14 cellular contexts compared by ENCODE assay signal in the genomic region with DNA sequence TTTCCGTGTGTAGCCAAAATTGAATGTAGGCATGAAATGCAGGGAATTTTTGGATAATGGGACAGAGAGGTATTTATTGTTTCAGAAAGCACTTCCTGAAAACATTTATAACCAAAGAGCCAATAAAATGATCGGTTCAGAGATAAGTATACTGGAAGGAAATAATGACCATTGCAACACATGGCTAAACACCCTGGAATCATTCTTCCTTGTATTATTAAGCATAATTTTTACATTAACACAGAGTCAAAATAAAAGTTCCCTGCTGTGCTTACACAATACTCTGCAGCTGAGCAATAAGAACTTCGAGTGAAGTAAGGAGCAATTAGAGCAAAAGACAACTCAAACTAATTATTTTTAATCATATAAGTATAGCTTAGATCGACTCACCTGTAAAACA.
DNase-seq lines count a peak whose midpoint lies in the region; ATAC-seq and TF ChIP-seq lines count a peak whose summit lies in the region.
"Had no signal": no experiment of that assay in that cellular context is flagged by ENCODE, and none has a peak within 500 bp of the region (broad histone marks: within the 10 kb centered on the region; RNA-seq: fewer than 3 reads in every experiment).

No MANE protein-coding gene starts in this region.

- no peaks in the 10 kb centered on the region for H3K36me3 ChIP-seq in smooth muscle cell (ENCODE audit: low read depth)

- peaks cover 48% of the 10 kb centered on the region for H3F3A ChIP-seq in smooth muscle cell (ENCODE audit: low read depth)

- H3K27me3 ChIP-seq in smooth muscle cell (ENCODE audit: low read depth): no peaks in the 10 kb centered on the region

- H3K27ac Mint-ChIP-seq in activated naive CD4-positive, alpha-beta T cell treated with anti-CD3 and anti-CD28 coated beads, Interleukin-2, amount 10 ng/mL, durations not matched to agents 7 days and 5 days: no peak overlapping the region
- H3K27ac Mint-ChIP-seq: activated T-helper 17 cell treated with anti-CD3 and anti-CD28 coated beads, Interleukin-2, amount 50 U/mL, for 72 hours; natural killer cell had no signal

- H2AFZ ChIP-seq in smooth muscle cell (ENCODE audit: low read depth): no peak overlapping the region

- H3K27ac ChIP-seq in smooth muscle cell (ENCODE audit: low read depth): peak overlapping the region; percentile 95

- H3K9ac ChIP-seq in smooth muscle cell (ENCODE audit: low read depth): peak overlapping the region; percentile 67

- H3K9me3 Mint-ChIP-seq in activated naive CD4-positive, alpha-beta T cell treated with anti-CD3 and anti-CD28 coated beads, Interleukin-2, amount 10 ng/mL, durations not matched to agents 7 days and 5 days: peaks cover 11% of the 10 kb centered on the region

- DNase-seq in NCI-H146 (lab: John Stamatoyannopoulos, UW) (peak; percentile 17), NCI-H146 treated with DMSO at 0.1 percent for 48 hours (lab: John Stamatoyannopoulos, UW; ENCODE audit: unreplicated experiment) (no peak), OCI-M1 (lab: John Stamatoyannopoulos, UW) (peak; percentile 29), fibroblast of peridontal ligament (ENCODE audit: extremely low read depth) (peak; percentile 35), smooth muscle cell (lab: John Stamatoyannopoulos, UW; ENCODE audit: unreplicated experiment) (no peak), midbrain (lab: John Stamatoyannopoulos, UW) (no peak)
- DNase-seq in activated naive CD4-positive, alpha-beta T cell treated with anti-CD3 and anti-CD28 coated beads, Interleukin-2, amount 10 ng/mL, durations not matched to agents 7 days and 5 days: no peak
- DNase-seq: caudate nucleus, natural killer cell, NCI-H1417 treated with DMSO at 0.1 percent for 48 hours, NCI-H82, substantia nigra had no signal

- no peaks in the 10 kb centered on the region for H3K9me3 ChIP-seq in smooth muscle cell (replicated peaks; ENCODE audit: low read depth)

- H3K4me1 ChIP-seq in smooth muscle cell (ENCODE audit: low read depth): peaks cover 9% of the 10 kb centered on the region

- no peaks in the 10 kb centered on the region for H3K79me2 ChIP-seq in smooth muscle cell (ENCODE audit: low read depth)

- no peaks in the 10 kb centered on the region for H3K4me1 Mint-ChIP-seq in activated naive CD4-positive, alpha-beta T cell treated with anti-CD3 and anti-CD28 coated beads, Interleukin-2, amount 10 ng/mL, durations not matched to agents 7 days and 5 days
- H3K4me1 Mint-ChIP-seq: activated T-helper 17 cell treated with anti-CD3 and anti-CD28 coated beads, Interleukin-2, amount 50 U/mL, for 72 hours; natural killer cell had no signal

- CTCF ChIA-PET in activated naive CD4-positive, alpha-beta T cell treated with anti-CD3 and anti-CD28 coated beads, Interleukin-2, amount 10 ng/mL, durations not matched to agents 7 days and 5 days (lab: Charles Lee): no interaction called here

- no peak for ATAC-seq in GM19023 (IDR thresholded peaks at IDR 0.05; ENCODE audit: unreplicated experiment)
- ATAC-seq: activated T-helper 17 cell treated with anti-CD3 and anti-CD28 coated beads, Interleukin-2, amount 50 U/mL, for 72 hours; natural killer cell had no signal

- TF ChIP-seq CTCF in smooth muscle cell (IDR thresholded peaks at IDR 0.05; ENCODE audit: borderline replicate concordance, insufficient read depth, poor library complexity, severe bottlenecking): no peak

- peak overlapping the region; percentile 8 for H3K4me3 ChIP-seq in smooth muscle cell

- H4K20me1 ChIP-seq in smooth muscle cell (ENCODE audit: low read depth): no peaks in the 10 kb centered on the region

- WGBS in smooth muscle cell (ENCODE audit: low lambda C conversion rate): 54% methylated on average over 4 of the region's 4 CpGs

- no peak overlapping the region for H3K4me3 Mint-ChIP-seq in activated naive CD4-positive, alpha-beta T cell treated with anti-CD3 and anti-CD28 coated beads, Interleukin-2, amount 10 ng/mL, durations not matched to agents 7 days and 5 days
- H3K4me3 Mint-ChIP-seq: activated T-helper 17 cell treated with anti-CD3 and anti-CD28 coated beads, Interleukin-2, amount 50 U/mL, for 72 hours; natural killer cell had no signal

- no peaks in the 10 kb centered on the region for H3K36me3 Mint-ChIP-seq in activated naive CD4-positive, alpha-beta T cell treated with anti-CD3 and anti-CD28 coated beads, Interleukin-2, amount 10 ng/mL, durations not matched to agents 7 days and 5 days
- H3K36me3 Mint-ChIP-seq: natural killer cell had no signal

- peak overlapping the region; percentile 77 for H3K4me2 ChIP-seq in smooth muscle cell

- no peaks in the 10 kb centered on the region for H3K27me3 Mint-ChIP-seq in activated naive CD4-positive, alpha-beta T cell treated with anti-CD3 and anti-CD28 coated beads, Interleukin-2, amount 10 ng/mL, durations not matched to agents 7 days and 5 days
- H3K27me3 Mint-ChIP-seq: activated T-helper 17 cell treated with anti-CD3 and anti-CD28 coated beads, Interleukin-2, amount 50 U/mL, for 72 hours had no signal

Comparison
In these comparisons a context has a peak if more than half of its experiments do, and no peak if none do; other contexts are left out.
1. DNase-seq: peak in NCI-H146 (single experiment), OCI-M1 (single experiment) and fibroblast of peridontal ligament (single experiment); none in NCI-H146 treated with DMSO at 0.1 percent for 48 hours (single experiment), smooth muscle cell (single experiment), activated naive CD4-positive, alpha-beta T cell treated with anti-CD3 and anti-CD28 coated beads, Interleukin-2, amount 10 ng/mL, durations not matched to agents 7 days and 5 days (single experiment) and midbrain (single experiment).